Comparison of ENCODE assay signal across 24 cellular contexts in genomic region chr19:7968008-7968795, GRCh38. TPM values are rescaled to one million over a fixed set of nuclear protein-coding genes. Genes with fewer than 3 reads are reported as not detected.
DNase-seq lines count a peak whose midpoint lies in the region; ATAC-seq, FAIRE-seq and TF ChIP-seq lines count a peak whose summit lies in the region.
"Had no signal": no experiment of that assay in that cellular context is flagged by ENCODE, and none has a peak within 500 bp of the region (broad histone marks: within the 10 kb centered on the region; RNA-seq: fewer than 3 reads in every experiment).

No MANE protein-coding gene starts in this region.

- no peak overlapping the region for H2AFZ ChIP-seq in HepG2 (ENCODE audit: low read length)

- no peak for FAIRE-seq in HepG2 (lab: Jason Lieb, UNC)
- FAIRE-seq: A549, GM12892, GM18507, RCC 7860 had no signal

- CTCF ChIA-PET in HepG2 (lab: Yijun Ruan, JAX; ENCODE audit: low intra/inter-chr PET ratio, low total read pairs) = no interaction called here

- 97% methylated on average over 6 of the region's 15 CpGs for WGBS in HepG2 (ENCODE audit: low lambda C conversion rate)
- WGBS in right lobe of liver (ENCODE audit: insufficient coverage, low coverage, low lambda C conversion rate, missing lambda C conversion rate) = 97% methylated on average over 4 of the region's 15 CpGs

- H3K27me3 Mint-ChIP-seq in endothelial cell (ENCODE audit: unreplicated experiment) (peaks cover 6% of the 10 kb centered on the region), nephron progenitor cell (ENCODE audit: low read depth, poor library complexity) (no peaks in the 10 kb centered on the region)
- H3K27me3 Mint-ChIP-seq: CD4-positive, alpha-beta memory T cell had no signal

- no peak for TF ChIP-seq RAD21 in HepG2 (CRISPR knock-in tag; IDR thresholded peaks at IDR 0.05)

- no peaks in the 10 kb centered on the region for H3K9me3 Mint-ChIP-seq in endothelial cell (ENCODE audit: unreplicated experiment)
- no peaks in the 10 kb centered on the region for H3K9me3 Mint-ChIP-seq in nephron progenitor cell
- H3K9me3 Mint-ChIP-seq: CD4-positive, alpha-beta memory T cell had no signal

- H3K9ac ChIP-seq in HepG2 (ENCODE audit: insufficient read depth, low read depth, low read length) = no peak overlapping the region

- H3K9me3 ChIP-seq in HepG2 (ENCODE audit: low read length) (no peaks in the 10 kb centered on the region), right lobe of liver (no peaks in the 10 kb centered on the region), upper lobe of right lung (no peaks in the 10 kb centered on the region)
- H3K9me3 ChIP-seq: A549, HAP-1 had no signal

- TF ChIP-seq POLR2A in HepG2 (IDR thresholded peaks at IDR 0.05; ENCODE audit: insufficient read depth in 1 of 2, low read depth in 2 of 2, low read length in 2 of 2) (no peak), right lobe of liver (IDR thresholded peaks at IDR 0.05) (no peak)

- no peak for TF ChIP-seq CTCF in HepG2 (CRISPR knock-in tag; IDR thresholded peaks at IDR 0.05)
- no peak for TF ChIP-seq CTCF in right lobe of liver (IDR thresholded peaks at IDR 0.05)
- no peak for TF ChIP-seq CTCF in endothelial cell (IDR thresholded peaks at IDR 0.05; ENCODE audit: unreplicated experiment)
- TF ChIP-seq CTCF in nephron progenitor cell (IDR thresholded peaks at IDR 0.05) = no peak
- no peak for TF ChIP-seq CTCF in upper lobe of right lung (IDR thresholded peaks at IDR 0.05)

- H4K20me1 ChIP-seq in HepG2 (ENCODE audit: insufficient read depth, low read length) = peaks cover 3% of the 10 kb centered on the region; the same call in 1 of the 2 replicates

- DNase-seq in HepG2 (ENCODE audit: low spot score) (no peak), right lobe of liver (no peak), endothelial cell (ENCODE audit: low spot score) (no peak), nephron progenitor cell (no peak), upper lobe of right lung (no peak), G401 (ENCODE audit: low spot score) (no peak)
- DNase-seq: Calu3; CD4-positive, alpha-beta memory T cell; DMS53; EL; KBM-7; NCI-H1105 treated with DMSO at 0.1 percent for 48 hours; NCI-H1694 treated with DMSO at 0.1 percent for 48 hours; NCI-H510A; NCI-H748 treated with DMSO at 0.1 percent for 48 hours; NK-92 treated with Interleukin-12 subunit alpha and Interleukin-12 subunit beta, amount 100 ng/mL, for 24 hours; Right ventricle myocardium superior had no signal

- H3K27ac ChIP-seq in HepG2 (ENCODE audit: extremely low read length, insufficient read depth, low read length) (no peak overlapping the region), right lobe of liver (no peak overlapping the region), upper lobe of right lung (no peak overlapping the region)
- H3K27ac ChIP-seq: A549 had no signal

- H3K4me3 ChIP-seq in HepG2 (replicated peaks in 1 of 3; ENCODE audit: insufficient read depth in 1 of 3, low read depth in 2 of 3, low read length in 3 of 3) (no peak overlapping the region), right lobe of liver (no peak overlapping the region), upper lobe of right lung (no peak overlapping the region)
- H3K4me3 ChIP-seq: A549, HAP-1 had no signal

- H3K4me3 Mint-ChIP-seq in endothelial cell (ENCODE audit: unreplicated experiment) (peak overlapping the region; percentile 25), nephron progenitor cell (no peak overlapping the region)
- H3K4me3 Mint-ChIP-seq: CD4-positive, alpha-beta memory T cell had no signal

- H3K4me2 ChIP-seq in HepG2 (ENCODE audit: low read depth, low read length) = no peak overlapping the region
- H3K4me2 ChIP-seq: A549 had no signal

- peaks cover 8% of the 10 kb centered on the region for H3K4me1 Mint-ChIP-seq in endothelial cell (ENCODE audit: unreplicated experiment)
- no peaks in the 10 kb centered on the region for H3K4me1 Mint-ChIP-seq in nephron progenitor cell

- ATAC-seq in HepG2 (no peak), right lobe of liver (no peak), upper lobe of right lung (peak; percentile 5), HG02981 (IDR thresholded peaks at IDR 0.05; ENCODE audit: unreplicated experiment) (no peak), HG03457 (IDR thresholded peaks at IDR 0.05; ENCODE audit: unreplicated experiment) (no peak)
- ATAC-seq: A549 had no signal

- H3K79me2 ChIP-seq in HepG2 (ENCODE audit: insufficient read depth, low read length) = no peaks in the 10 kb centered on the region

- peaks cover 3% of the 10 kb centered on the region; the same call in 1 of the 2 replicates for H3K4me1 ChIP-seq in HepG2 (ENCODE audit: insufficient read depth, low read length)
- peaks cover 0 to 14% (median 4%) of the 10 kb centered on the region in 4 donors for H3K4me1 ChIP-seq in right lobe of liver
- H3K4me1 ChIP-seq in upper lobe of right lung = no peaks in the 10 kb centered on the region
- H3K4me1 ChIP-seq: A549, HAP-1 had no signal

- no peak for TF ChIP-seq EP300 in HepG2 (IDR thresholded peaks at IDR 0.05; ENCODE audit: low read depth in 2 of 2, low read length in 2 of 2)
- TF ChIP-seq EP300 in HepG2 (CRISPR knock-in tag; IDR thresholded peaks at IDR 0.05; ENCODE audit: borderline replicate concordance) = no peak

- H3K27ac Mint-ChIP-seq in endothelial cell (ENCODE audit: unreplicated experiment) (no peak overlapping the region), nephron progenitor cell (peak overlapping the region; percentile 89)

- H3K36me3 Mint-ChIP-seq in endothelial cell (ENCODE audit: low read depth, unreplicated experiment) (peaks cover 26% of the 10 kb centered on the region), nephron progenitor cell (ENCODE audit: low read depth) (peaks cover 40% of the 10 kb centered on the region)

- POLR2A ChIA-PET in HepG2 (lab: Yijun Ruan, JAX) = no interaction called here

- peaks cover 24 to 73% of the 10 kb centered on the region in 2 experiments; a peak in 4 of 5 replicates for H3K36me3 ChIP-seq in HepG2 (replicated peaks in 1 of 2; ENCODE audit: control insufficient read depth in 1 of 2, insufficient read depth in 2 of 2, low read length in 2 of 2)
- peaks cover 0 to 29% (median 5%) of the 10 kb centered on the region in 4 donors for H3K36me3 ChIP-seq in right lobe of liver
- H3K36me3 ChIP-seq in upper lobe of right lung = peaks cover 73% of the 10 kb centered on the region

- in situ Hi-C loops in HepG2 (cut with HindIII; ENCODE audit: extremely low pct_ligation_motif_present, low pct_unique_long_range_greater_than_20kb) (no loop called here), G401 (cut with HindIII; ENCODE audit: low sequenced_read_pairs) (no loop called here)

- intact Hi-C loops in HepG2 (cut with micrococcal nuclease; ENCODE audit: unreplicated experiment) = no loop called here
- intact Hi-C loops in right lobe of liver (cut with DNase I) = no loop called here
- intact Hi-C loops in upper lobe of right lung (cut with DNase I) = no loop called here

- H3K27me3 ChIP-seq in HepG2 (ENCODE audit: control insufficient read depth in 1 of 2, insufficient read depth in 2 of 2, low read length in 2 of 2) (no peaks in the 10 kb centered on the region), right lobe of liver (no peaks in the 10 kb centered on the region), upper lobe of right lung (no peaks in the 10 kb centered on the region)

- no TSS peak for BruUV-seq in HepG2 (replicated peaks; lab: Mats Ljungman, UMichigan)

RNA-seq across cellular contexts. Expression of gene TIMM44, which starts 24.7 kb away (rescaled TPM):
- total RNA-seq in HepG2 (2016; rRNA removed; fragmentation: Illumina TruSeq; extraction: Trizol) (71.5 and 72.6 TPM in 2 replicates), right lobe of liver (10 to 100 TPM; 26.1 to 41.7 (median 36.9) TPM), endothelial cell (ENCODE audit: unreplicated experiment) (46.5 TPM), upper lobe of right lung (49.8 TPM)
- total RNA-seq in HepG2 (2016; cell fraction: cytosol; rRNA removed; fragmentation: Illumina TruSeq; extraction: Trizol; ENCODE audit: low read depth) = 23.8 and 25.0 TPM in 2 replicates
- total RNA-seq in HepG2 (2016; cell fraction: insoluble cytoplasmic fraction; rRNA removed; fragmentation: Illumina TruSeq; extraction: Trizol) = 59.2 and 70.8 TPM in 2 replicates
- total RNA-seq in HepG2 (2016; cell fraction: membrane; rRNA removed; fragmentation: Illumina TruSeq; extraction: Trizol) = 31.0 and 35.7 TPM in 2 replicates
- 41.7 and 54.7 TPM in 2 replicates for total RNA-seq in HepG2 (2016; cell fraction: nucleus; rRNA removed; fragmentation: Illumina TruSeq; extraction: Trizol)
- 42.9 and 49.4 TPM in 2 replicates for polyA plus RNA-seq in HepG2 (2011; rRNA removed)
- polyA plus RNA-seq in HepG2 (2011; cell fraction: cytosol; rRNA removed) = 40.3 and 70.3 TPM in 2 replicates
- polyA plus RNA-seq in HepG2 (2011; cell fraction: nucleus; rRNA removed) = 178 and 215 TPM in 2 replicates
- polyA plus RNA-seq in HepG2 (2012) = 41.7 and 52.2 TPM in 2 replicates
- 15.4 and 19.2 TPM in 2 replicates for polyA plus RNA-seq in HepG2 (2016; cell fraction: cytosol; fragmentation: Illumina TruSeq; extraction: Trizol; ENCODE audit: low read depth)
- polyA plus RNA-seq in HepG2 (2016; cell fraction: insoluble cytoplasmic fraction; fragmentation: Illumina TruSeq; extraction: Trizol; ENCODE audit: low read depth) = 61.4 and 63.3 TPM in 2 replicates
- 24.0 and 26.3 TPM in 2 replicates for polyA plus RNA-seq in HepG2 (2016; cell fraction: membrane; fragmentation: Illumina TruSeq; extraction: Trizol; ENCODE audit: low read depth)
- polyA plus RNA-seq in HepG2 (2016; cell fraction: nucleus; fragmentation: Illumina TruSeq; extraction: Trizol; ENCODE audit: insufficient read depth, low read depth) = 95.7 and 103 TPM in 2 replicates
- polyA minus RNA-seq in HepG2 (2011; rRNA and poly(A)+ RNA removed; ENCODE audit: low replicate concordance) = 45.9 and 52.0 TPM in 2 replicates
- polyA minus RNA-seq in HepG2 (2011; cell fraction: cytosol; rRNA and poly(A)+ RNA removed) = 25.5 and 34.2 TPM in 2 replicates
- polyA minus RNA-seq in HepG2 (2011; cell fraction: nucleus; rRNA and poly(A)+ RNA removed) = 41.6 and 45.6 TPM in 2 replicates
- total RNA-seq in G401 (2014; rRNA removed; shearing (Covaris generic)) = 100 and 168 TPM in 2 replicates

RNA-seq across cellular contexts. Expression of gene ELAVL1, which starts 37.2 kb away (rescaled TPM):
- total RNA-seq in HepG2 (2016; rRNA removed; fragmentation: Illumina TruSeq; extraction: Trizol) = 38.4 and 58.2 TPM in 2 replicates
- total RNA-seq in HepG2 (2016; cell fraction: cytosol; rRNA removed; fragmentation: Illumina TruSeq; extraction: Trizol; ENCODE audit: low read depth) = 8.6 and 10.0 TPM in 2 replicates
- 41.2 and 51.9 TPM in 2 replicates for total RNA-seq in HepG2 (2016; cell fraction: insoluble cytoplasmic fraction; rRNA removed; fragmentation: Illumina TruSeq; extraction: Trizol)
- 24.1 and 24.3 TPM in 2 replicates for total RNA-seq in HepG2 (2016; cell fraction: membrane; rRNA removed; fragmentation: Illumina TruSeq; extraction: Trizol)
- 22.6 and 27.5 TPM in 2 replicates for total RNA-seq in HepG2 (2016; cell fraction: nucleus; rRNA removed; fragmentation: Illumina TruSeq; extraction: Trizol)
- polyA plus RNA-seq in HepG2 (2011; rRNA removed) = 25.6 and 27.9 TPM in 2 replicates
- polyA plus RNA-seq in HepG2 (2011; cell fraction: cytosol; rRNA removed) = 35.9 and 37.1 TPM in 2 replicates
- 16.7 and 17.2 TPM in 2 replicates for polyA plus RNA-seq in HepG2 (2011; cell fraction: nucleus; rRNA removed)
- polyA plus RNA-seq in HepG2 (2012) = 37.6 and 45.7 TPM in 2 replicates
- polyA plus RNA-seq in HepG2 (2016; cell fraction: cytosol; fragmentation: Illumina TruSeq; extraction: Trizol; ENCODE audit: low read depth) = 16.8 and 20.9 TPM in 2 replicates
- 86.4 and 99.7 TPM in 2 replicates for polyA plus RNA-seq in HepG2 (2016; cell fraction: insoluble cytoplasmic fraction; fragmentation: Illumina TruSeq; extraction: Trizol; ENCODE audit: low read depth)
- polyA plus RNA-seq in HepG2 (2016; cell fraction: membrane; fragmentation: Illumina TruSeq; extraction: Trizol; ENCODE audit: low read depth) = 22.9 and 27.5 TPM in 2 replicates
- polyA plus RNA-seq in HepG2 (2016; cell fraction: nucleus; fragmentation: Illumina TruSeq; extraction: Trizol; ENCODE audit: insufficient read depth, low read depth) = 51.0 and 52.2 TPM in 2 replicates
- polyA minus RNA-seq in HepG2 (2011; rRNA and poly(A)+ RNA removed; ENCODE audit: low replicate concordance) = 35.9 and 54.6 TPM in 2 replicates
- polyA minus RNA-seq in HepG2 (2011; cell fraction: cytosol; rRNA and poly(A)+ RNA removed) = 26.8 and 28.9 TPM in 2 replicates
- 7.3 and 10.2 TPM in 2 replicates for polyA minus RNA-seq in HepG2 (2011; cell fraction: nucleus; rRNA and poly(A)+ RNA removed)
- 10 to 100 TPM; 25.3 to 33.6 (median 30.3) TPM for total RNA-seq in right lobe of liver
- total RNA-seq in endothelial cell (ENCODE audit: unreplicated experiment) = 135 TPM
- 65.9 TPM for total RNA-seq in upper lobe of right lung
- 83.9 and 102 TPM in 2 replicates for total RNA-seq in G401 (2014; rRNA removed; shearing (Covaris generic))

RNA-seq across cellular contexts. Expression of gene CTXN1, which starts 42.3 kb away (rescaled TPM):
- total RNA-seq in HepG2 (2016; rRNA removed; fragmentation: Illumina TruSeq; extraction: Trizol) (0.11 and 0.36 TPM in 2 replicates), right lobe of liver (under 1 TPM in 2 of 6 experiments, not detected in 4; 0.18 to 0.49 TPM), endothelial cell (ENCODE audit: unreplicated experiment) (18.3 TPM), upper lobe of right lung (1.2 TPM)
- total RNA-seq in HepG2 (2016; cell fraction: cytosol; rRNA removed; fragmentation: Illumina TruSeq; extraction: Trizol; ENCODE audit: low read depth) = 0.35 and 0.71 TPM in 2 replicates
- total RNA-seq in HepG2 (2016; cell fraction: insoluble cytoplasmic fraction; rRNA removed; fragmentation: Illumina TruSeq; extraction: Trizol) = 0.15 and 0.26 TPM in 2 replicates
- 0.71 and 0.83 TPM in 2 replicates for total RNA-seq in HepG2 (2016; cell fraction: membrane; rRNA removed; fragmentation: Illumina TruSeq; extraction: Trizol)
- total RNA-seq in HepG2 (2016; cell fraction: nucleus; rRNA removed; fragmentation: Illumina TruSeq; extraction: Trizol) = not detected in 2 replicates
- 0.12 TPM in 1 of 2 replicates, not detected in the other for polyA plus RNA-seq in HepG2 (2011; rRNA removed)
- polyA plus RNA-seq in HepG2 (2011; cell fraction: cytosol; rRNA removed) = 0.09 and 0.27 TPM in 2 replicates
- 0.13 and 0.17 TPM in 2 replicates for polyA plus RNA-seq in HepG2 (2011; cell fraction: nucleus; rRNA removed)
- not detected in 2 replicates for polyA plus RNA-seq in HepG2 (2012)
- polyA plus RNA-seq in HepG2 (2016; cell fraction: cytosol; fragmentation: Illumina TruSeq; extraction: Trizol; ENCODE audit: low read depth) = 4.0 and 4.4 TPM in 2 replicates
- polyA plus RNA-seq in HepG2 (2016; cell fraction: insoluble cytoplasmic fraction; fragmentation: Illumina TruSeq; extraction: Trizol; ENCODE audit: low read depth) = 1.2 and 1.6 TPM in 2 replicates
- polyA plus RNA-seq in HepG2 (2016; cell fraction: membrane; fragmentation: Illumina TruSeq; extraction: Trizol; ENCODE audit: low read depth) = 3.9 and 4.4 TPM in 2 replicates
- 0.75 and 1.4 TPM in 2 replicates for polyA plus RNA-seq in HepG2 (2016; cell fraction: nucleus; fragmentation: Illumina TruSeq; extraction: Trizol; ENCODE audit: insufficient read depth, low read depth)
- 0.12 and 1.4 TPM in 2 replicates for polyA minus RNA-seq in HepG2 (2011; rRNA and poly(A)+ RNA removed; ENCODE audit: low replicate concordance)
- 0.62 TPM in 1 of 2 replicates, not detected in the other for polyA minus RNA-seq in HepG2 (2011; cell fraction: cytosol; rRNA and poly(A)+ RNA removed)
- polyA minus RNA-seq in HepG2 (2011; cell fraction: nucleus; rRNA and poly(A)+ RNA removed) = 0.39 TPM in 1 of 2 replicates, not detected in the other
- total RNA-seq in G401 (2014; rRNA removed; shearing (Covaris generic)) = 27.0 and 27.3 TPM in 2 replicates
- total RNA-seq: CD4-positive, alpha-beta memory T cell had no signal
- polyA plus RNA-seq: CD4-positive, alpha-beta memory T cell had no signal

RNA-seq across cellular contexts. Expression of gene SNAPC2, which starts 48.1 kb away (rescaled TPM):
- total RNA-seq in HepG2 (2016; rRNA removed; fragmentation: Illumina TruSeq; extraction: Trizol) (9.5 and 10.2 TPM in 2 replicates), right lobe of liver (1 to 10 TPM; 3.5 to 7.8 (median 5.2) TPM), endothelial cell (ENCODE audit: unreplicated experiment) (13.5 TPM), upper lobe of right lung (28.9 TPM)
- total RNA-seq in HepG2 (2016; cell fraction: cytosol; rRNA removed; fragmentation: Illumina TruSeq; extraction: Trizol; ENCODE audit: low read depth) = 3.3 and 4.0 TPM in 2 replicates
- total RNA-seq in HepG2 (2016; cell fraction: insoluble cytoplasmic fraction; rRNA removed; fragmentation: Illumina TruSeq; extraction: Trizol) = 8.2 and 10.9 TPM in 2 replicates
- total RNA-seq in HepG2 (2016; cell fraction: membrane; rRNA removed; fragmentation: Illumina TruSeq; extraction: Trizol) = 6.9 and 7.4 TPM in 2 replicates
- 3.7 and 5.2 TPM in 2 replicates for total RNA-seq in HepG2 (2016; cell fraction: nucleus; rRNA removed; fragmentation: Illumina TruSeq; extraction: Trizol)
- polyA plus RNA-seq in HepG2 (2011; rRNA removed) = 12.7 and 14.9 TPM in 2 replicates
- polyA plus RNA-seq in HepG2 (2011; cell fraction: cytosol; rRNA removed) = 8.4 and 15.7 TPM in 2 replicates
- 12.8 and 13.8 TPM in 2 replicates for polyA plus RNA-seq in HepG2 (2011; cell fraction: nucleus; rRNA removed)
- polyA plus RNA-seq in HepG2 (2012) = 11.7 and 16.4 TPM in 2 replicates
- 3.7 and 4.1 TPM in 2 replicates for polyA plus RNA-seq in HepG2 (2016; cell fraction: cytosol; fragmentation: Illumina TruSeq; extraction: Trizol; ENCODE audit: low read depth)
- 11.2 and 15.9 TPM in 2 replicates for polyA plus RNA-seq in HepG2 (2016; cell fraction: insoluble cytoplasmic fraction; fragmentation: Illumina TruSeq; extraction: Trizol; ENCODE audit: low read depth)
- 6.9 and 8.4 TPM in 2 replicates for polyA plus RNA-seq in HepG2 (2016; cell fraction: membrane; fragmentation: Illumina TruSeq; extraction: Trizol; ENCODE audit: low read depth)
- polyA plus RNA-seq in HepG2 (2016; cell fraction: nucleus; fragmentation: Illumina TruSeq; extraction: Trizol; ENCODE audit: insufficient read depth, low read depth) = 13.1 and 13.7 TPM in 2 replicates
- 8.5 and 12.6 TPM in 2 replicates for polyA minus RNA-seq in HepG2 (2011; rRNA and poly(A)+ RNA removed; ENCODE audit: low replicate concordance)
- 7.2 and 7.8 TPM in 2 replicates for polyA minus RNA-seq in HepG2 (2011; cell fraction: cytosol; rRNA and poly(A)+ RNA removed)
- polyA minus RNA-seq in HepG2 (2011; cell fraction: nucleus; rRNA and poly(A)+ RNA removed) = 1.7 and 4.4 TPM in 2 replicates
- total RNA-seq in G401 (2014; rRNA removed; shearing (Covaris generic)) = 35.1 and 37.8 TPM in 2 replicates

RNA-seq across cellular contexts. Expression of gene TGFBR3L, which starts 53.6 kb away (rescaled TPM):
- total RNA-seq in HepG2 (2016; rRNA removed; fragmentation: Illumina TruSeq; extraction: Trizol) (0.83 and 1.0 TPM in 2 replicates), right lobe of liver (1 to 10 TPM in 3 of 6 experiments, under 1 TPM in 3; 0.42 to 2.9 (median 1.3) TPM), endothelial cell (ENCODE audit: unreplicated experiment) (not detected), upper lobe of right lung (1.2 TPM)
- 3.2 and 3.7 TPM in 2 replicates for total RNA-seq in HepG2 (2016; cell fraction: cytosol; rRNA removed; fragmentation: Illumina TruSeq; extraction: Trizol; ENCODE audit: low read depth)
- total RNA-seq in HepG2 (2016; cell fraction: insoluble cytoplasmic fraction; rRNA removed; fragmentation: Illumina TruSeq; extraction: Trizol) = 0.56 and 1.1 TPM in 2 replicates
- 1.6 and 2.1 TPM in 2 replicates for total RNA-seq in HepG2 (2016; cell fraction: membrane; rRNA removed; fragmentation: Illumina TruSeq; extraction: Trizol)
- 0.81 TPM in 1 of 2 replicates, not detected in the other for total RNA-seq in HepG2 (2016; cell fraction: nucleus; rRNA removed; fragmentation: Illumina TruSeq; extraction: Trizol)
- polyA plus RNA-seq in HepG2 (2011; rRNA removed) = 0.14 and 0.20 TPM in 2 replicates
- polyA plus RNA-seq in HepG2 (2011; cell fraction: cytosol; rRNA removed) = 0.25 and 0.55 TPM in 2 replicates
- polyA plus RNA-seq in HepG2 (2011; cell fraction: nucleus; rRNA removed) = 1.0 and 1.6 TPM in 2 replicates
- 0.25 and 0.69 TPM in 2 replicates for polyA plus RNA-seq in HepG2 (2012)
- polyA plus RNA-seq in HepG2 (2016; cell fraction: cytosol; fragmentation: Illumina TruSeq; extraction: Trizol; ENCODE audit: low read depth) = 7.2 and 8.1 TPM in 2 replicates
- polyA plus RNA-seq in HepG2 (2016; cell fraction: insoluble cytoplasmic fraction; fragmentation: Illumina TruSeq; extraction: Trizol; ENCODE audit: low read depth) = 0.49 and 1.4 TPM in 2 replicates
- 4.1 and 4.2 TPM in 2 replicates for polyA plus RNA-seq in HepG2 (2016; cell fraction: membrane; fragmentation: Illumina TruSeq; extraction: Trizol; ENCODE audit: low read depth)
- polyA plus RNA-seq in HepG2 (2016; cell fraction: nucleus; fragmentation: Illumina TruSeq; extraction: Trizol; ENCODE audit: insufficient read depth, low read depth) = 0.90 and 1.3 TPM in 2 replicates
- 0.30 and 1.5 TPM in 2 replicates for polyA minus RNA-seq in HepG2 (2011; rRNA and poly(A)+ RNA removed; ENCODE audit: low replicate concordance)
- not detected in 2 replicates for polyA minus RNA-seq in HepG2 (2011; cell fraction: cytosol; rRNA and poly(A)+ RNA removed)
- polyA minus RNA-seq in HepG2 (2011; cell fraction: nucleus; rRNA and poly(A)+ RNA removed) = not detected in 2 replicates
- not detected in 2 replicates for total RNA-seq in G401 (2014; rRNA removed; shearing (Covaris generic))
- polyA plus RNA-seq: CD4-positive, alpha-beta memory T cell had no signal
